In genomic region chr14:102805454-102805891, GRCh38 we compare ENCODE assay signal across 8 cellular contexts. TPM values are rescaled to one million over a fixed set of nuclear protein-coding genes. Genes with fewer than 3 reads are reported as not detected.
DNase-seq lines count a peak whose midpoint lies in the region; ATAC-seq lines count a peak whose summit lies in the region.

No MANE protein-coding gene starts in this region.

- peak overlapping the region; percentile 95 for H3K27ac Mint-ChIP-seq in stimulated activated memory B cell treated with anti-CD40 and anti-IgM and Interleukin-4, amounts not matched to agents 10 μg/mL and 1 μg/mL and 100 μg/mL, for 72 hours

- H3K9me3 Mint-ChIP-seq in stimulated activated memory B cell treated with anti-CD40 and anti-IgM and Interleukin-4, amounts not matched to agents 10 μg/mL and 1 μg/mL and 100 μg/mL, for 72 hours = no peaks in the 10 kb centered on the region

- H3K36me3 Mint-ChIP-seq in stimulated activated memory B cell treated with anti-CD40 and anti-IgM and Interleukin-4, amounts not matched to agents 10 μg/mL and 1 μg/mL and 100 μg/mL, for 72 hours = peaks cover 5% of the 10 kb centered on the region

- peak; percentile 35 for DNase-seq in AG08396 (ENCODE audit: low spot score)
- DNase-seq in RPMI7951 (ENCODE audit: low read depth) = peak; percentile 73
- peak; percentile 33 for DNase-seq in brain pericyte (ENCODE audit: low read depth, low spot score)
- DNase-seq in foreskin melanocyte = no peak
- no peak for DNase-seq in SK-N-DZ (ENCODE audit: low spot score)
- DNase-seq in NCI-H526 (lab: John Stamatoyannopoulos, UW) = no peak

- peaks cover 73% of the 10 kb centered on the region for H3K4me1 Mint-ChIP-seq in stimulated activated memory B cell treated with anti-CD40 and anti-IgM and Interleukin-4, amounts not matched to agents 10 μg/mL and 1 μg/mL and 100 μg/mL, for 72 hours

- ATAC-seq in GM21528 (IDR thresholded peaks at IDR 0.05; ENCODE audit: low FRiP score, unreplicated experiment) = peak; percentile 42
- ATAC-seq in stimulated activated memory B cell treated with anti-CD40 and anti-IgM and Interleukin-4, amounts not matched to agents 10 μg/mL and 1 μg/mL and 100 μg/mL, for 72 hours = peak; percentile 75

- H3K4me3 Mint-ChIP-seq in stimulated activated memory B cell treated with anti-CD40 and anti-IgM and Interleukin-4, amounts not matched to agents 10 μg/mL and 1 μg/mL and 100 μg/mL, for 72 hours = peak overlapping the region; percentile 70

- H3K27me3 Mint-ChIP-seq in stimulated activated memory B cell treated with anti-CD40 and anti-IgM and Interleukin-4, amounts not matched to agents 10 μg/mL and 1 μg/mL and 100 μg/mL, for 72 hours = no peaks in the 10 kb centered on the region

RNA-seq across cellular contexts. Expression of gene TRAF3, which starts 28.2 kb away (rescaled TPM):
- 15.7 and 16.3 TPM in 2 replicates for total RNA-seq in RPMI7951 (2014; rRNA removed; shearing (Covaris generic))
- polyA plus RNA-seq in SK-N-DZ (2014; cell fraction: cytosol; rRNA removed) = 5.3 and 5.4 TPM in 2 replicates
- polyA plus RNA-seq in SK-N-DZ (2014; cell fraction: nucleus; rRNA removed) = 4.7 and 5.9 TPM in 2 replicates

Comparison
In these comparisons a context has a peak if more than half of its experiments do, and no peak if none do; other contexts are left out.
1. DNase-seq: peak in AG08396 (single experiment), RPMI7951 (single experiment) and brain pericyte (single experiment); none in foreskin melanocyte (single experiment), SK-N-DZ (single experiment) and NCI-H526 (0 of 2).